In genomic region chr6:52371656-52372151, GRCh38 we compare ENCODE assay signal across 1 cellular context.
TF ChIP-seq lines count a peak whose summit lies in the region.

No MANE protein-coding gene starts in this region.

TF ChIP-seq in HepG2, 621 proteins besides CTCF, POLR2A, EP300 and RAD21 (continued from another document):
- no peak for TF ChIP-seq ZNF607 (CRISPR knock-in tag; IDR thresholded peaks at IDR 0.05; ENCODE audit: borderline replicate concordance)
- TF ChIP-seq, protein P1, sequence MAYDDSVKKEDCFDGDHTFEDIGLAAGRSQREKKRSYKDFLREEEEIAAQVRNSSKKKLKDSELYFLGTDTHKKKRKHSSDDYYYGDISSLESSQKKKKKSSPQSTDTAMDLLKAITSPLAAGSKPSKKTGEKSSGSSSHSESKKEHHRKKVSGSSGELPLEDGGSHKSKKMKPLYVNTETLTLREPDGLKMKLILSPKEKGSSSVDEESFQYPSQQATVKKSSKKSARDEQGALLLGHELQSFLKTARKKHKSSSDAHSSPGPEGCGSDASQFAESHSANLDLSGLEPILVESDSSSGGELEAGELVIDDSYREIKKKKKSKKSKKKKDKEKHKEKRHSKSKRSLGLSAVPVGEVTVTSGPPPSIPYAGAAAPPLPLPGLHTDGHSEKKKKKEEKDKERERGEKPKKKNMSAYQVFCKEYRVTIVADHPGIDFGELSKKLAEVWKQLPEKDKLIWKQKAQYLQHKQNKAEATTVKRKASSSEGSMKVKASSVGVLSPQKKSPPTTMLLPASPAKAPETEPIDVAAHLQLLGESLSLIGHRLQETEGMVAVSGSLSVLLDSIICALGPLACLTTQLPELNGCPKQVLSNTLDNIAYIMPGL (CRISPR knock-in tag; IDR thresholded peaks at IDR 0.05; ENCODE audit: borderline replicate concordance in 1 of 2, low read depth in 1 of 2) = peak in 1 of 2 experiments; percentile 52; a peak in 1 of 4 replicates
- TF ChIP-seq PBX3 (CRISPR knock-in tag; IDR thresholded peaks at IDR 0.05; ENCODE audit: borderline replicate concordance) = no peak
- TF ChIP-seq ZNF564 (CRISPR knock-in tag; IDR thresholded peaks at IDR 0.05) = no peak
- TF ChIP-seq, protein P2, sequence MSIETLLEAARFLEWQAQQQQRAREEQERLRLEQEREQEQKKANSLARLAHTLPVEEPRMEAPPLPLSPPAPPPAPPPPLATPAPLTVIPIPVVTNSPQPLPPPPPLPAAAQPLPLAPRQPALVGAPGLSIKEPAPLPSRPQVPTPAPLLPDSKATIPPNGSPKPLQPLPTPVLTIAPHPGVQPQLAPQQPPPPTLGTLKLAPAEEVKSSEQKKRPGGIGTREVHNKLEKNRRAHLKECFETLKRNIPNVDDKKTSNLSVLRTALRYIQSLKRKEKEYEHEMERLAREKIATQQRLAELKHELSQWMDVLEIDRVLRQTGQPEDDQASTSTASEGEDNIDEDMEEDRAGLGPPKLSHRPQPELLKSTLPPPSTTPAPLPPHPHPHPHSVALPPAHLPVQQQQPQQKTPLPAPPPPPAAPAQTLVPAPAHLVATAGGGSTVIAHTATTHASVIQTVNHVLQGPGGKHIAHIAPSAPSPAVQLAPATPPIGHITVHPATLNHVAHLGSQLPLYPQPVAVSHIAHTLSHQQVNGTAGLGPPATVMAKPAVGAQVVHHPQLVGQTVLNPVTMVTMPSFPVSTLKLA (IDR thresholded peaks at IDR 0.05) = no peak
- no peak for TF ChIP-seq ZNF570 (CRISPR knock-in tag; IDR thresholded peaks at IDR 0.05; ENCODE audit: borderline replicate concordance)
- TF ChIP-seq ZEB1 (IDR thresholded peaks at IDR 0.05; ENCODE audit: insufficient replicate concordance, low read depth) = peak; percentile 70
- TF ChIP-seq GATAD2A (CRISPR knock-in tag; IDR thresholded peaks at IDR 0.05) = peak; percentile 99
- 0 out of 2 replicates have a peak, but pooled peaks have one; percentile 34 for TF ChIP-seq ZMYM3 (CRISPR knock-in tag; IDR thresholded peaks at IDR 0.05)
- no peak for TF ChIP-seq SETDB1 (CRISPR knock-in tag; IDR thresholded peaks at IDR 0.05; ENCODE audit: borderline replicate concordance)
- TF ChIP-seq NR3C1 (CRISPR knock-in tag; IDR thresholded peaks at IDR 0.05) = no peak
- peak; percentile 41 for TF ChIP-seq ASH2L (IDR thresholded peaks at IDR 0.05; ENCODE audit: insufficient read length, low read depth, low read length)
- TF ChIP-seq ATRX (CRISPR knock-in tag; IDR thresholded peaks at IDR 0.05; ENCODE audit: borderline replicate concordance) = no peak
- TF ChIP-seq ZNF3 (CRISPR knock-in tag; IDR thresholded peaks at IDR 0.05) = peak; percentile 28; the same call in 1 of the 2 replicates
- TF ChIP-seq HMG20A (CRISPR knock-in tag; IDR thresholded peaks at IDR 0.05; ENCODE audit: borderline replicate concordance) = peak; percentile 94
- TF ChIP-seq ZNF83 (CRISPR knock-in tag; IDR thresholded peaks at IDR 0.05; ENCODE audit: borderline replicate concordance) = no peak
- no peak for TF ChIP-seq ATF1 (CRISPR knock-in tag; IDR thresholded peaks at IDR 0.05)
- TF ChIP-seq ZBTB8A (CRISPR knock-in tag; IDR thresholded peaks at IDR 0.05; ENCODE audit: borderline replicate concordance, low read depth) = no peak
- peak; percentile 44; the same call in 1 of the 2 replicates for TF ChIP-seq RBFOX2 (IDR thresholded peaks at IDR 0.05; ENCODE audit: low read depth, low read length)
- TF ChIP-seq RARG (CRISPR knock-in tag; IDR thresholded peaks at IDR 0.05; ENCODE audit: low read depth) = no peak
- TF ChIP-seq ELF4 (CRISPR knock-in tag; IDR thresholded peaks at IDR 0.05; ENCODE audit: borderline replicate concordance) = peak; percentile 50; the same call in 1 of the 2 replicates
- no peak for TF ChIP-seq ZNF761 (CRISPR knock-in tag; conservative IDR thresholded peaks at IDR 0.05)
- peak; percentile 83 for TF ChIP-seq SIX4 (CRISPR knock-in tag; IDR thresholded peaks at IDR 0.05)
- no peak for TF ChIP-seq ZBTB7A (CRISPR knock-in tag; IDR thresholded peaks at IDR 0.05)
- no peak for TF ChIP-seq ZNF563 (CRISPR knock-in tag; IDR thresholded peaks at IDR 0.05)
- TF ChIP-seq ZBTB26 (CRISPR knock-in tag; IDR thresholded peaks at IDR 0.05; ENCODE audit: borderline replicate concordance) = no peak
- TF ChIP-seq FOXK1 (CRISPR knock-in tag; IDR thresholded peaks at IDR 0.05; ENCODE audit: borderline replicate concordance, low read depth) = peak; percentile 50; the same call in 1 of the 2 replicates
- TF ChIP-seq ZNF691 (CRISPR knock-in tag; IDR thresholded peaks at IDR 0.05; ENCODE audit: borderline replicate concordance, low read depth) = no peak
- peak; percentile 86; the same call in 1 of the 2 replicates for TF ChIP-seq IRF2 (CRISPR knock-in tag; IDR thresholded peaks at IDR 0.05)
- no peak for TF ChIP-seq GPN1 (CRISPR knock-in tag; IDR thresholded peaks at IDR 0.05; ENCODE audit: borderline replicate concordance)
